In the genomic region with DNA sequence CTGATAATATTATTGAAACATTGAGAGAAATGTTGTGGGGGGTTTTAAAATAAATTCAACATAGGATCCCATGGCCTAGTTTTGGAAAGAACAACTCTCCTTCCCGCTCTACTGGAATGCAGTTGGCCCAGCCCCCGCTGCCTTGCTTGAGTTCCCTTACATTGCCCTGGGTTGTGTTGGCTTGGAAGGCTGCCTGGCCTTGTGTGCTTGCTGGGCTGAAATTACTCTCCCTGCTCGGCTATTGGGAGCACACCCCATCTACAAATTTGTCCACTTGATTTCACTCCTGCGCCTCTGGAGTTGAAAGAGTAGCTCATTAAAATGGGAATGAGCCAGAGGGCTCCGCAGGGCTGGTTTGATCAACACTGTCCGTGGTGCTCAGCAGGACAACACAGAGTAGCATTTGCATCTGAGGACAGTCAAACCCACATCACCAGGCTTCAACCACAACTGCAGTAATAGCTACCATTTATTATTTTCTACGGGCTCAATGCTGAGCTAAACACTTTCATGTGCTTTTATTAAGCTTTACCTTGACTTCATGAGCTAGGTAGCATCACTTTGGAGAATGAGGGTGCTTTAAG, we compare ENCODE assay signal across 18 cellular contexts. TPM values are rescaled to one million over a fixed set of nuclear protein-coding genes. Genes with fewer than 3 reads are reported as not detected.
DNase-seq lines count a peak whose midpoint lies in the region; ATAC-seq and TF ChIP-seq lines count a peak whose summit lies in the region.
"Had no signal": no experiment of that assay in that cellular context is flagged by ENCODE, and none has a peak within 500 bp of the region (broad histone marks: within the 10 kb centered on the region; RNA-seq: fewer than 3 reads in every experiment).

No MANE protein-coding gene starts in this region.

- H3K9ac ChIP-seq in HUES48 (ENCODE audit: low read depth, low read length): no peak overlapping the region

- H3K36me3 ChIP-seq in HUES48 (ENCODE audit: control insufficient read depth, insufficient read depth, low read length) (no peaks in the 10 kb centered on the region), psoas muscle (ENCODE audit: insufficient read depth in 1 of 2, low read depth in 1 of 2) (no peaks in the 10 kb centered on the region), tibial nerve (no peaks in the 10 kb centered on the region)
- H3K36me3 ChIP-seq: sigmoid colon had no signal

- no peak for TF ChIP-seq CTCF in psoas muscle (IDR thresholded peaks at IDR 0.05)
- TF ChIP-seq CTCF in tibial nerve (IDR thresholded peaks at IDR 0.05): no peak

- no peak for TF ChIP-seq EP300 in tibial nerve (IDR thresholded peaks at IDR 0.05)

- no peak for TF ChIP-seq POLR2A in tibial nerve (IDR thresholded peaks at IDR 0.05)

- H3K9me3 ChIP-seq in HUES48 (ENCODE audit: control insufficient read depth, insufficient read depth, low read length): no peaks in the 10 kb centered on the region; the same call in 1 of the 2 replicates
- peaks cover 4% of the 10 kb centered on the region for H3K9me3 ChIP-seq in psoas muscle
- peaks cover 0 to 6% (median 0%) of the 10 kb centered on the region in 4 donors for H3K9me3 ChIP-seq in tibial nerve
- H3K9me3 ChIP-seq: sigmoid colon had no signal

- no peak overlapping the region for H3K4me3 ChIP-seq in HUES48 (ENCODE audit: low read depth, low read length)
- no peak overlapping the region for H3K4me3 ChIP-seq in psoas muscle
- H3K4me3 ChIP-seq in tibial nerve: no peak overlapping the region
- H3K4me3 ChIP-seq: sigmoid colon had no signal

- H3K27me3 ChIP-seq in HUES48 (ENCODE audit: control insufficient read depth, insufficient read depth, low read length) (no peaks in the 10 kb centered on the region), psoas muscle (ENCODE audit: insufficient read depth in 3 of 3, low read length in 2 of 3) (no peaks in the 10 kb centered on the region), tibial nerve (no peaks in the 10 kb centered on the region)
- H3K27me3 ChIP-seq: sigmoid colon had no signal

- DNase-seq in cerebellar cortex (ENCODE audit: low spot score) (peak; percentile 4), left ventricle myocardium superior (peak; percentile 58), psoas muscle (peak; percentile 17 to 66), NCI-H1048 (lab: John Stamatoyannopoulos, UW) (no peak), KG1 (lab: John Stamatoyannopoulos, UW) (no peak), tibial nerve (ENCODE audit: low spot score in 2 of 2) (no peak)
- DNase-seq: activated CD4-positive, CD25-positive, alpha-beta regulatory T cell; activated effector memory CD4-positive, alpha-beta T cell treated with anti-CD3 and anti-CD28 coated beads, Interleukin-2, amount 50 U/mL, for 16 hours; GOT3; mesenchymal stem cell; NCI-H1436; NCI-H446; sigmoid colon; T-helper 17 cell had no signal

- H3K27ac ChIP-seq in HUES48 (ENCODE audit: low read depth, low read length) (peak overlapping the region; percentile 53), psoas muscle (peak overlapping the region; percentile 56), tibial nerve (no peak overlapping the region)
- H3K27ac ChIP-seq: sigmoid colon had no signal

- ATAC-seq in left ventricle myocardium superior (peak; percentile 86), psoas muscle (peak; percentile 76 to 95 (median 87)), GM18868 (IDR thresholded peaks at IDR 0.05; ENCODE audit: unreplicated experiment) (no peak)
- ATAC-seq: T-helper 17 cell had no signal

- peaks cover 31% of the 10 kb centered on the region for H3K4me1 ChIP-seq in HUES48 (ENCODE audit: control insufficient read depth, insufficient read depth, low read length)
- H3K4me1 ChIP-seq in psoas muscle: no peaks in the 10 kb centered on the region
- no peaks in the 10 kb centered on the region for H3K4me1 ChIP-seq in tibial nerve
- H3K4me1 ChIP-seq: sigmoid colon had no signal

- intact Hi-C loops in left ventricle myocardium superior (cut with micrococcal nuclease): no loop called here
- intact Hi-C loops in psoas muscle (cut with DNase I): no loop called here

- WGBS in psoas muscle, 3 donors: 37 to 48% (median 37%) methylated on average over 7 of the region's 7 CpGs
- 36 to 38% methylated on average over 7 of the region's 7 CpGs for WGBS in tibial nerve, 2 donors

RNA-seq across cellular contexts. Expression of a gene that starts 35.2 kb away (rescaled TPM):
- total RNA-seq in left ventricle myocardium superior (1.8 TPM), psoas muscle (10 to 100 TPM; 11.7 to 25.5 (median 14.5) TPM), tibial nerve (10 to 100 TPM in 1 of 4 donors, 1 to 10 TPM in 3; 5.3 to 11.3 (median 7.5) TPM)
- polyA plus RNA-seq in psoas muscle: 10 to 100 TPM in 1 of 3 donors, 1 to 10 TPM in 2; 7.4 to 13.3 (median 9.1) TPM
- total RNA-seq: dermis microvascular lymphatic vessel endothelial cell, LHCN-M2, T-helper 17 cell had no signal

Comparison
In these comparisons a context has a peak if more than half of its experiments do, and no peak if none do; other contexts are left out.
1. H3K27ac ChIP-seq: peak in HUES48 (single experiment) and psoas muscle (single experiment); none in tibial nerve (0 of 4).
2. DNase-seq: peak in cerebellar cortex (single experiment), left ventricle myocardium superior (single experiment) and psoas muscle (2 of 2); none in NCI-H1048 (single experiment), KG1 (single experiment) and tibial nerve (0 of 2).